19 cellular contexts compared by ENCODE assay signal in the genomic region with DNA sequence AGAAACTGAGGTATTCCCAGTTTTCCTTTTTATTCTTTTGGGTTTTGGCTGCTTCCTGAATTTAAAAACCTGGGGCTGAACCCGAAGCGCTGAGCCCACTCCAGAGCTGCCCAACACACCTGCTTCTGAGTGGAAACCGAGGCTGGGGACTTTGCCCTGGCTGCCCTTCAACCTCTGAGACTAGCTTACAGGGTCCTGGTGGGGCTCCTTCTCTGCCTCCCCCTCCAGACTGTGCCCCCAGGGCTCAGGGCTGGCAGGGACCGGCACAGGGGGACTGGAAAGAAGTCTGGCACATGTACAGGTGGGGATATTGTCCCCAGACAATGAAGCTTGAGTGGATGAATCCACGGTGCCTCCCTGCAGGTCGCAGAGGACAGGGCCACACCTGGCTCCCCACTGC.
A peak's percentile ranks its signal among the peaks of the same experiment; 100 is the strongest.
DNase-seq lines count a peak whose midpoint lies in the region; ATAC-seq, FAIRE-seq and TF ChIP-seq lines count a peak whose summit lies in the region.
"Had no signal": no experiment of that assay in that cellular context is flagged by ENCODE, and none has a peak within 500 bp of the region (broad histone marks: within the 10 kb centered on the region; RNA-seq: fewer than 3 reads in every experiment).

No MANE protein-coding gene starts in this region.

- H3K27ac Mint-ChIP-seq in stimulated activated naive CD8-positive, alpha-beta T cell treated with anti-CD3 and anti-CD28 coated beads, Interleukin-15, amount 100 ng/mL, for 72 hours, result no peak overlapping the region
- H3K27ac Mint-ChIP-seq: CD4-positive, CD25-positive, alpha-beta regulatory T cell; CD8-positive, alpha-beta T cell had no signal

- H3K9me3 Mint-ChIP-seq in stimulated activated naive CD8-positive, alpha-beta T cell treated with anti-CD3 and anti-CD28 coated beads, Interleukin-15, amount 100 ng/mL, for 72 hours, result no peaks in the 10 kb centered on the region

- POLR2A ChIA-PET in HepG2 (lab: Yijun Ruan, JAX), result interaction anchor here (0.9 to 3.3 kb wide), 4 partner anchors 28 to 144 kb away, joined by 4 to 22 read pairs (median 14); no protein-coding TSS in a partner anchor

- H2AK5ac ChIP-seq in neuronal stem cell (ENCODE audit: low read depth, low read length), result peak overlapping the region; percentile 4

- no peak overlapping the region for H4K91ac ChIP-seq in neuronal stem cell (ENCODE audit: low read depth, low read length, poor library complexity)

- H3K14ac ChIP-seq in neuronal stem cell (ENCODE audit: low read length), result no peak overlapping the region

- H2BK120ac ChIP-seq in neuronal stem cell (ENCODE audit: low read depth, low read length), result no peak overlapping the region

- intact Hi-C loops in HepG2 (cut with micrococcal nuclease; ENCODE audit: unreplicated experiment), result no loop called here

- H3K27me3 Mint-ChIP-seq in stimulated activated naive CD8-positive, alpha-beta T cell treated with anti-CD3 and anti-CD28 coated beads, Interleukin-15, amount 100 ng/mL, for 72 hours, result peaks cover 5% of the 10 kb centered on the region

- no peaks in the 10 kb centered on the region for H4K20me1 ChIP-seq in HepG2 (ENCODE audit: insufficient read depth, low read length)

- TF ChIP-seq POLR2A in HepG2 (IDR thresholded peaks at IDR 0.05; ENCODE audit: insufficient read depth in 1 of 2, low read depth in 2 of 2, low read length in 2 of 2), result no peak

- no peak for DNase-seq in stimulated activated naive CD8-positive, alpha-beta T cell treated with anti-CD3 and anti-CD28 coated beads, Interleukin-15, amount 100 ng/mL, for 72 hours
- DNase-seq in stimulated activated naive CD8-positive, alpha-beta T cell treated with anti-CD3 and anti-CD28 coated beads, Interleukin-15, Interleukin-2, amounts not matched to agents 100 U/mL and 50 U/mL, for 24 hours, result no peak
- DNase-seq in HepG2 (ENCODE audit: low spot score) (no peak), neuronal stem cell (ENCODE audit: low spot score) (no peak), activated gamma-delta T cell treated with Interleukin-2 at 50 U/mL for 16 hours (no peak)
- DNase-seq: Caco-2; CD4-positive, CD25-positive, alpha-beta regulatory T cell; CD8-positive, alpha-beta T cell; DMS153; DND-41; GM23248; H7; HCEC 1CT had no signal

- WGBS in HepG2 (ENCODE audit: low lambda C conversion rate), result 49% methylated on average over 3 of the region's 6 CpGs
- no CpG with 5 or more reads among the region's 6 CpGs for WGBS in neuronal stem cell (ENCODE audit: extremely low coverage in 2 of 2, insufficient read length in 2 of 2, insufficient replicate concordance in 1 of 2), 2 donors

- no peak overlapping the region for H3K27ac ChIP-seq in HepG2 (ENCODE audit: extremely low read length, insufficient read depth, low read length)
- no peak overlapping the region for H3K27ac ChIP-seq in neuronal stem cell (replicated peaks; ENCODE audit: low read length)
- H3K27ac ChIP-seq: C4-2B, GM23248 had no signal

- H3K18ac ChIP-seq in neuronal stem cell (ENCODE audit: low read length), result no peak overlapping the region

- no peak for TF ChIP-seq RAD21 in HepG2 (CRISPR knock-in tag; IDR thresholded peaks at IDR 0.05)

- CTCF ChIA-PET in HepG2 (lab: Yijun Ruan, JAX; ENCODE audit: low intra/inter-chr PET ratio, low total read pairs), result no interaction called here

- H3K27me3 ChIP-seq in HepG2 (ENCODE audit: control insufficient read depth in 1 of 2, insufficient read depth in 2 of 2, low read length in 2 of 2) (no peaks in the 10 kb centered on the region), neuronal stem cell (ENCODE audit: control insufficient read depth in 3 of 3, insufficient read depth in 3 of 3, low read depth in 1 of 3, low read length in 3 of 3) (peaks cover 0 to 6% (median 0%) of the 10 kb centered on the region in 3 experiments)

- BruUV-seq in HepG2 (replicated peaks; lab: Mats Ljungman, UMichigan), result no TSS peak

- no peak overlapping the region for H3K4ac ChIP-seq in neuronal stem cell (ENCODE audit: low read length)

- no peak for TF ChIP-seq CTCF in HepG2 (CRISPR knock-in tag; IDR thresholded peaks at IDR 0.05)

- ATAC-seq in stimulated activated naive CD8-positive, alpha-beta T cell treated with anti-CD3 and anti-CD28 coated beads, Interleukin-15, amount 100 ng/mL, for 72 hours, result peak; percentile 10
- ATAC-seq in stimulated activated naive CD8-positive, alpha-beta T cell treated with anti-CD3 and anti-CD28 coated beads, Interleukin-15, Interleukin-2, amounts not matched to agents 100 U/mL and 50 U/mL, for 24 hours, result no peak
- no peak for ATAC-seq in HepG2
- ATAC-seq in HG03025 (IDR thresholded peaks at IDR 0.05; ENCODE audit: low FRiP score, unreplicated experiment), result no peak
- ATAC-seq: CD8-positive, alpha-beta T cell had no signal

- H3K79me1 ChIP-seq in neuronal stem cell (ENCODE audit: low read depth, low read length), result no peaks in the 10 kb centered on the region

- H3K4me1 Mint-ChIP-seq in stimulated activated naive CD8-positive, alpha-beta T cell treated with anti-CD3 and anti-CD28 coated beads, Interleukin-15, amount 100 ng/mL, for 72 hours, result no peaks in the 10 kb centered on the region
- H3K4me1 Mint-ChIP-seq: CD4-positive, CD25-positive, alpha-beta regulatory T cell had no signal

- H3K23ac ChIP-seq in neuronal stem cell (ENCODE audit: low read depth, low read length, poor library complexity), result no peak overlapping the region

- H3K36me3 ChIP-seq in HepG2 (replicated peaks in 1 of 2; ENCODE audit: control insufficient read depth in 1 of 2, insufficient read depth in 2 of 2, low read length in 2 of 2) (no peaks in the 10 kb centered on the region), neuronal stem cell (replicated peaks in 1 of 2; ENCODE audit: control insufficient read depth in 2 of 2, insufficient read depth in 2 of 2, low read length in 2 of 2) (no peaks in the 10 kb centered on the region)

- H3K4me3 ChIP-seq in HepG2 (replicated peaks in 1 of 3; ENCODE audit: insufficient read depth in 1 of 3, low read depth in 2 of 3, low read length in 3 of 3) (no peak overlapping the region), neuronal stem cell (ENCODE audit: low read length in 2 of 2) (no peak overlapping the region)
- H3K4me3 ChIP-seq: GM23248 had no signal

- FAIRE-seq in HepG2 (lab: Jason Lieb, UNC), result no peak
- FAIRE-seq: G401.6, GM12892, GM19239, H1 had no signal

- H2AFZ ChIP-seq in HepG2 (ENCODE audit: low read length) (no peak overlapping the region), neuronal stem cell (ENCODE audit: low read length) (no peak overlapping the region)
- H2AFZ ChIP-seq: GM23248 had no signal

- no peaks in the 10 kb centered on the region for H3K9me3 ChIP-seq in HepG2 (ENCODE audit: low read length)
- H3K9me3 ChIP-seq in neuronal stem cell (replicated peaks in 1 of 2; ENCODE audit: control insufficient read depth in 2 of 2, insufficient read depth in 1 of 2, low read depth in 1 of 2, low read length in 2 of 2), result peaks cover 0 to 3% of the 10 kb centered on the region in 2 donors
- H3K9me3 ChIP-seq: Caco-2 had no signal

- H2BK5ac ChIP-seq in neuronal stem cell (ENCODE audit: low read length), result no peak overlapping the region

- in situ Hi-C loops in HepG2 (cut with HindIII; ENCODE audit: extremely low pct_ligation_motif_present, low pct_unique_long_range_greater_than_20kb), result no loop called here

- no peak overlapping the region for H3K4me3 Mint-ChIP-seq in stimulated activated naive CD8-positive, alpha-beta T cell treated with anti-CD3 and anti-CD28 coated beads, Interleukin-15, amount 100 ng/mL, for 72 hours
- H3K4me3 Mint-ChIP-seq: CD4-positive, CD25-positive, alpha-beta regulatory T cell; CD8-positive, alpha-beta T cell had no signal

- H3K79me2 ChIP-seq in HepG2 (ENCODE audit: insufficient read depth, low read length), result no peaks in the 10 kb centered on the region

- H3K9ac ChIP-seq in HepG2 (ENCODE audit: insufficient read depth, low read depth, low read length), result no peak overlapping the region
- H3K9ac ChIP-seq in neuronal stem cell (ENCODE audit: low read depth, low read length, poor library complexity), result peak overlapping the region; percentile 45
- H3K9ac ChIP-seq: GM23248 had no signal

- no peak overlapping the region for H2BK15ac ChIP-seq in neuronal stem cell (ENCODE audit: low read length)

- no peak overlapping the region for H2BK12ac ChIP-seq in neuronal stem cell (ENCODE audit: low read length)

- TF ChIP-seq EP300 in HepG2 (IDR thresholded peaks at IDR 0.05; ENCODE audit: low read depth in 2 of 2, low read length in 2 of 2) (no peak), HepG2 (CRISPR knock-in tag; IDR thresholded peaks at IDR 0.05; ENCODE audit: borderline replicate concordance) (no peak)

- H3K4me1 ChIP-seq in HepG2 (ENCODE audit: insufficient read depth, low read length) (peaks cover 35% of the 10 kb centered on the region), neuronal stem cell (ENCODE audit: control insufficient read depth in 2 of 2, insufficient read depth in 1 of 2, low read depth in 1 of 2, low read length in 2 of 2) (peaks cover 0 to 7% of the 10 kb centered on the region in 2 donors)
- H3K4me1 ChIP-seq: Caco-2 had no signal

- peak overlapping the region; percentile 76; the same call in 1 of the 2 replicates for H3K4me2 ChIP-seq in HepG2 (ENCODE audit: low read depth, low read length)
- no peak overlapping the region for H3K4me2 ChIP-seq in neuronal stem cell (ENCODE audit: insufficient read depth, low read length, poor library complexity, severe bottlenecking)

- H4K8ac ChIP-seq in neuronal stem cell (ENCODE audit: low read depth, low read length), result no peak overlapping the region

TF ChIP-seq in HepG2, 621 proteins besides CTCF, POLR2A, EP300 and RAD21 (continues in another document):
- TF ChIP-seq HINFP (CRISPR knock-in tag; IDR thresholded peaks at IDR 0.05; ENCODE audit: low read depth) (no peak), ZNF33B (CRISPR knock-in tag; IDR thresholded peaks at IDR 0.05) (no peak)
